In genomic region chr20:13581451-13581850, GRCh38 we compare ENCODE assay signal across 24 cellular contexts. TPM values are rescaled to one million over a fixed set of nuclear protein-coding genes. Genes with fewer than 3 reads are reported as not detected.
DNase-seq lines count a peak whose midpoint lies in the region; ATAC-seq and TF ChIP-seq lines count a peak whose summit lies in the region.
"Had no signal": no experiment of that assay in that cellular context is flagged by ENCODE, and none has a peak within 500 bp of the region (broad histone marks: within the 10 kb centered on the region; RNA-seq: fewer than 3 reads in every experiment).

No MANE protein-coding gene starts in this region.

- H3K4me3 ChIP-seq in heart right ventricle: no peak overlapping the region
- H3K4me3 ChIP-seq: BLaER1 treated with 17β-estradiol and CSF1 and Interleukin-3, amounts not matched to agents 10 nM and 100 nM; SJSA1 had no signal

- in situ Hi-C loops in GM13977 (cut with MboI; ENCODE audit: low pct_unique_long_range_greater_than_20kb, low sequenced_read_pairs, unreplicated experiment): no loop called here

- H3K27ac ChIP-seq in heart right ventricle: peak overlapping the region in 1 of 10 donors; percentile 6
- H3K27ac ChIP-seq: BLaER1 treated with 17β-estradiol and CSF1 and Interleukin-3, amounts not matched to agents 10 nM and 100 nM; SJSA1 had no signal

- DNase-seq in Right ventricle myocardium inferior (ENCODE audit: missing footprints): no peak
- DNase-seq in cardiac septum (ENCODE audit: low spot score): no peak
- DNase-seq in amniotic epithelial cell (ENCODE audit: low read depth): peak; percentile 2
- DNase-seq in heart right ventricle: no peak
- no peak for DNase-seq in NCI-H69 (lab: John Stamatoyannopoulos, UW)
- no peak for DNase-seq in GM13977 (ENCODE audit: low spot score)
- DNase-seq: 8988T; AML-193; CD4-positive, alpha-beta T cell; GOT3; HCEC 1CT; NCI-H1092; NCI-H1417 treated with DMSO at 0.1 percent for 48 hours; NCI-H187; NCI-H2081 treated with DMSO at 0.1 percent for 48 hours; NCI-H2171; NCI-H345; NCI-H510A treated with DMSO at 0.1 percent for 48 hours; NCI-H748 treated with DMSO at 0.1 percent for 48 hours; NK-92 treated with Interleukin-12 subunit alpha and Interleukin-12 subunit beta, amount 100 ng/mL, for 24 hours; PC-3 had no signal

- H3K9me3 ChIP-seq in heart right ventricle: peaks cover 0 to 21% (median 4%) of the 10 kb centered on the region in 11 donors
- H3K9me3 ChIP-seq: SJSA1 had no signal

- H3K27me3 ChIP-seq in heart right ventricle: no peaks in the 10 kb centered on the region
- H3K27me3 ChIP-seq: BLaER1 treated with 17β-estradiol and CSF1 and Interleukin-3, amounts not matched to agents 10 nM and 100 nM; SJSA1 had no signal

- TF ChIP-seq CTCF in heart right ventricle (IDR thresholded peaks at IDR 0.05) (no peak), GM13977 (IDR thresholded peaks at IDR 0.05; ENCODE audit: extremely low read depth, insufficient read depth, missing control alignments) (no peak)

- intact Hi-C loops in Right ventricle myocardium inferior (cut with DNase I): no loop called here
- intact Hi-C loops in cardiac septum (cut with DNase I): no loop called here
- intact Hi-C loops in heart right ventricle (cut with DNase I): no loop called here

- peaks cover 0 to 52% (median 5%) of the 10 kb centered on the region in 9 donors for H3K36me3 ChIP-seq in heart right ventricle
- H3K36me3 ChIP-seq: SJSA1 had no signal

- H3K4me1 ChIP-seq in heart right ventricle: peaks cover 0 to 3% (median 0%) of the 10 kb centered on the region in 9 donors
- H3K4me1 ChIP-seq: BLaER1 treated with 17β-estradiol and CSF1 and Interleukin-3, amounts not matched to agents 10 nM and 100 nM; SJSA1 had no signal

- ATAC-seq in Right ventricle myocardium inferior (peak; percentile 50), heart right ventricle (peak in 5 of 8 donors; percentile 52 to 95 (median 89)), GM18909 (IDR thresholded peaks at IDR 0.05; ENCODE audit: poor library complexity, unreplicated experiment) (no peak)
- ATAC-seq: PC-3 had no signal

- WGBS in heart right ventricle, 2 donors: 59 to 68% methylated on average over 3 of the region's 3 CpGs

RNA-seq across cellular contexts. Expression of gene TASP1, which starts 57.3 kb away (rescaled TPM):
- total RNA-seq in Right ventricle myocardium inferior: 4.3 TPM
- total RNA-seq in cardiac septum: 9.7 TPM
- total RNA-seq in heart right ventricle: 1 to 10 TPM; 4.6 to 8.5 (median 6.0) TPM
- 1 to 10 TPM; 2.1 to 3.7 TPM for polyA plus RNA-seq in heart right ventricle
